9 cellular contexts compared by ENCODE assay signal in the genomic region with DNA sequence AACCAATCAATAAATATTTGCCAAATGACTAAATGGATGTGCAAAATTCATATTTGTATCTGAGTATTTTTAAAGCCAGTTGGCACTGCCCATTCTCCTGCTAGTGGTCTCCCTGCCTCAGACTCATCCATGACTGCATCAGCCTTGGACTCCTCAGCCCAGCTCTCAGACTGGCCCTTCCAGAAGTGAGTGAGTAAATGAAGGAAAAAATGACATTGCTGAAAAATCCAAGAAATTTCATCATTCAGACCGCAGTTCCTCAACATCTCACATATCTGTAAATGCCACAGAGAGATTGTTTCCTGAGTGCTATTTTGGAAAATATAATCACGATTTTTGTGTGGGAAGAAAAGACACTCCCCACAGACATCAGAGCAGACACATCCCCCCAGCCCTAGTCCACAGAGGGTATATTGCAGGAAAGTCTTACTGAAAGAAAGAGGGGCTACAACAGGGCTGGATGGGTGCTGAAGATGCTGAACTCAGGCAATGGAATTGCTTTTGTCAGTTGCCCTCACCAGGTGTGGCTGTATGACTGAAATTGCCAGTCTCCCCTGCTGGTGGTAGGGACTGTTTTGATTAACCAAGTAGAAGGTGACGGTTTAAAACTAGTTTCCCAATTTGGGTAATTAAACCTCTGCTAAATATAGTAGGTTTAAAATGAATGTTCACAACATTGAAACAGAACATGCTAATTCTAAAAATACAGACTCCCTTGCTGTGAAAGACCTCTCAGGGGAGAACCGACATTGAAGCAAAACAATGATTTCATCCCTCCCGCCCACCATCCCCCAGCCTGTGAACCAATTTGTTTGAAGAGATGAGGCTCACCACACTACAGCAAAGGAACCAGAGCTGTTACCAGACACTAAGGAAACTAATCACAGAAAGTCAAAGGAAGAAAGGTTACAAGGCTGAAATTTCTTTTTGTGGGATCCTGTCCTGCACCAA.
DNase-seq lines count a peak whose midpoint lies in the region; ATAC-seq and TF ChIP-seq lines count a peak whose summit lies in the region.
"Had no signal": no experiment of that assay in that cellular context is flagged by ENCODE, and none has a peak within 500 bp of the region (broad histone marks: within the 10 kb centered on the region; RNA-seq: fewer than 3 reads in every experiment).

No MANE protein-coding gene starts in this region.

- H3K27ac Mint-ChIP-seq in activated CD8-positive, alpha-beta T cell treated with anti-CD3 and anti-CD28 coated beads, Interleukin-2, amount 10 ng/mL, durations not matched to agents 7 days and 5 days = no peak overlapping the region
- no peak overlapping the region for H3K27ac Mint-ChIP-seq in activated naive CD4-positive, alpha-beta T cell treated with anti-CD3 and anti-CD28 coated beads, Interleukin-2, amount 10 ng/mL, durations not matched to agents 7 days and 5 days
- no peak overlapping the region for H3K27ac Mint-ChIP-seq in Caco-2 (ENCODE audit: unreplicated experiment)

- BruUV-seq in Caco-2 (replicated peaks; lab: Mats Ljungman, UMichigan) = no TSS peak

- no peaks in the 10 kb centered on the region for H3K27me3 ChIP-seq in Caco-2 (replicated peaks; ENCODE audit: control insufficient read depth, insufficient read depth, low read length)
- H3K27me3 ChIP-seq: Peyer's patch had no signal

- H3K9me3 Mint-ChIP-seq in activated CD8-positive, alpha-beta T cell treated with anti-CD3 and anti-CD28 coated beads, Interleukin-2, amount 10 ng/mL, durations not matched to agents 7 days and 5 days (ENCODE audit: insufficient read depth) = no peaks in the 10 kb centered on the region
- H3K9me3 Mint-ChIP-seq in activated naive CD4-positive, alpha-beta T cell treated with anti-CD3 and anti-CD28 coated beads, Interleukin-2, amount 10 ng/mL, durations not matched to agents 7 days and 5 days = no peaks in the 10 kb centered on the region
- no peaks in the 10 kb centered on the region for H3K9me3 Mint-ChIP-seq in Caco-2 (ENCODE audit: unreplicated experiment)

- POLR2A ChIA-PET in activated CD8-positive, alpha-beta T cell treated with anti-CD3 and anti-CD28 coated beads, Interleukin-2, amount 10 ng/mL, durations not matched to agents 7 days and 5 days (lab: Charles Lee) = no interaction called here
- POLR2A ChIA-PET in Caco-2 (lab: Charles Lee) = no interaction called here

- no peak overlapping the region for H3K4me3 Mint-ChIP-seq in activated CD8-positive, alpha-beta T cell treated with anti-CD3 and anti-CD28 coated beads, Interleukin-2, amount 10 ng/mL, durations not matched to agents 7 days and 5 days
- no peak overlapping the region for H3K4me3 Mint-ChIP-seq in activated naive CD4-positive, alpha-beta T cell treated with anti-CD3 and anti-CD28 coated beads, Interleukin-2, amount 10 ng/mL, durations not matched to agents 7 days and 5 days
- H3K4me3 Mint-ChIP-seq in Caco-2 (ENCODE audit: unreplicated experiment) = no peak overlapping the region

- intact Hi-C loops in Caco-2 (cut with micrococcal nuclease; ENCODE audit: unreplicated experiment) = no loop called here

- CTCF ChIA-PET in activated CD8-positive, alpha-beta T cell treated with anti-CD3 and anti-CD28 coated beads, Interleukin-2, amount 10 ng/mL, durations not matched to agents 7 days and 5 days (lab: Charles Lee) = interaction anchor here (0.6 kb wide), 1 partner anchor 45 kb away, joined by 3 read pairs; no protein-coding TSS in a partner anchor
- CTCF ChIA-PET in activated naive CD4-positive, alpha-beta T cell treated with anti-CD3 and anti-CD28 coated beads, Interleukin-2, amount 10 ng/mL, durations not matched to agents 7 days and 5 days (lab: Charles Lee) = no interaction called here
- CTCF ChIA-PET in Caco-2 (lab: Charles Lee) = interaction anchor here (0.7 kb wide), 1 partner anchor 169 kb away, joined by 3 read pairs; no protein-coding TSS in a partner anchor

- DNase-seq in activated CD8-positive, alpha-beta T cell treated with anti-CD3 and anti-CD28 coated beads, Interleukin-2, amount 10 ng/mL, durations not matched to agents 7 days and 5 days = no peak
- DNase-seq in smooth muscle cell of the brain vasculature (ENCODE audit: low read depth, low spot score) (peak; percentile 61), NCI-H2227 (lab: John Stamatoyannopoulos, UW; ENCODE audit: unreplicated experiment) (no peak), omental fat pad (ENCODE audit: low spot score) (no peak), Caco-2 (no peak)
- no peak for DNase-seq in activated naive CD4-positive, alpha-beta T cell treated with anti-CD3 and anti-CD28 coated beads, Interleukin-2, amount 10 ng/mL, durations not matched to agents 7 days and 5 days

- no peaks in the 10 kb centered on the region for H3K36me3 Mint-ChIP-seq in activated CD8-positive, alpha-beta T cell treated with anti-CD3 and anti-CD28 coated beads, Interleukin-2, amount 10 ng/mL, durations not matched to agents 7 days and 5 days (ENCODE audit: low read depth)
- no peaks in the 10 kb centered on the region for H3K36me3 Mint-ChIP-seq in activated naive CD4-positive, alpha-beta T cell treated with anti-CD3 and anti-CD28 coated beads, Interleukin-2, amount 10 ng/mL, durations not matched to agents 7 days and 5 days
- H3K36me3 Mint-ChIP-seq in Caco-2 (ENCODE audit: insufficient read depth, unreplicated experiment) = no peaks in the 10 kb centered on the region

- H3K27me3 Mint-ChIP-seq in activated CD8-positive, alpha-beta T cell treated with anti-CD3 and anti-CD28 coated beads, Interleukin-2, amount 10 ng/mL, durations not matched to agents 7 days and 5 days (ENCODE audit: low read depth) = peaks cover 14% of the 10 kb centered on the region
- peaks cover 9% of the 10 kb centered on the region for H3K27me3 Mint-ChIP-seq in activated naive CD4-positive, alpha-beta T cell treated with anti-CD3 and anti-CD28 coated beads, Interleukin-2, amount 10 ng/mL, durations not matched to agents 7 days and 5 days
- H3K27me3 Mint-ChIP-seq in Caco-2 (ENCODE audit: insufficient read depth, unreplicated experiment) = peaks cover 5% of the 10 kb centered on the region

- H3K4me1 ChIP-seq in Caco-2 = peaks cover 15% of the 10 kb centered on the region; the same call in 1 of the 2 replicates

- TF ChIP-seq CTCF in omental fat pad (IDR thresholded peaks at IDR 0.05) = no peak
- no peak for TF ChIP-seq CTCF in Caco-2 (IDR thresholded peaks at IDR 0.05; ENCODE audit: insufficient read depth in 1 of 2, low read depth in 1 of 2, low read length in 1 of 2, severe bottlenecking in 1 of 2, unreplicated experiment in 1 of 2)

- H3K9me3 ChIP-seq in Caco-2 = no peaks in the 10 kb centered on the region
- H3K9me3 ChIP-seq: Peyer's patch had no signal

- ATAC-seq in GM19025 (IDR thresholded peaks at IDR 0.05; ENCODE audit: low read depth, unreplicated experiment) (peak; percentile 92), HG02938 (IDR thresholded peaks at IDR 0.05; ENCODE audit: unreplicated experiment) (peak; percentile 92), omental fat pad (ENCODE audit: low FRiP score) (no peak)
- peak; percentile 42 for ATAC-seq in activated CD8-positive, alpha-beta T cell treated with anti-CD3 and anti-CD28 coated beads, Interleukin-2, amount 10 ng/mL, durations not matched to agents 7 days and 5 days

- H3K4me3 ChIP-seq in Caco-2 (ENCODE audit: low read depth, low read length) = no peak overlapping the region
- H3K4me3 ChIP-seq: Peyer's patch had no signal

- H3K4me1 Mint-ChIP-seq in activated CD8-positive, alpha-beta T cell treated with anti-CD3 and anti-CD28 coated beads, Interleukin-2, amount 10 ng/mL, durations not matched to agents 7 days and 5 days (ENCODE audit: low read depth) = peaks cover 18% of the 10 kb centered on the region
- peaks cover 3% of the 10 kb centered on the region for H3K4me1 Mint-ChIP-seq in activated naive CD4-positive, alpha-beta T cell treated with anti-CD3 and anti-CD28 coated beads, Interleukin-2, amount 10 ng/mL, durations not matched to agents 7 days and 5 days
- peaks cover 17% of the 10 kb centered on the region for H3K4me1 Mint-ChIP-seq in Caco-2 (ENCODE audit: low read depth, unreplicated experiment)

- no peaks in the 10 kb centered on the region for H3K36me3 ChIP-seq in Caco-2 (ENCODE audit: control insufficient read depth, insufficient read depth, low read length)
- H3K36me3 ChIP-seq: Peyer's patch had no signal
